20 cellular contexts compared by ENCODE assay signal in genomic region chr6:148405893-148406292, GRCh38.
DNase-seq lines count a peak whose midpoint lies in the region; ATAC-seq and TF ChIP-seq lines count a peak whose summit lies in the region.
"Had no signal": no experiment of that assay in that cellular context is flagged by ENCODE, and none has a peak within 500 bp of the region (broad histone marks: within the 10 kb centered on the region; RNA-seq: fewer than 3 reads in every experiment).

No MANE protein-coding gene starts in this region.

- H3K4me2 ChIP-seq in mammary epithelial cell (ENCODE audit: insufficient read depth, low read depth, low read length): no peak overlapping the region
- no peak overlapping the region for H3K4me2 ChIP-seq in smooth muscle cell

- no peaks in the 10 kb centered on the region for H3K27me3 Mint-ChIP-seq in MCF 10A (ENCODE audit: insufficient read depth, unreplicated experiment)

- no peak overlapping the region for H3K4me3 ChIP-seq in mammary epithelial cell (replicated peaks in 1 of 3; ENCODE audit: insufficient read depth in 1 of 3, low read depth in 2 of 3, low read length in 3 of 3)
- no peak overlapping the region for H3K4me3 ChIP-seq in thyroid gland (replicated peaks in 1 of 3)
- H3K4me3 ChIP-seq in smooth muscle cell: no peak overlapping the region
- H3K4me3 ChIP-seq: MG63 had no signal

- no peaks in the 10 kb centered on the region for H3K36me3 Mint-ChIP-seq in MCF 10A (ENCODE audit: insufficient read depth, unreplicated experiment)
- H3K36me3 Mint-ChIP-seq: activated naive CD8-positive, alpha-beta T cell treated with anti-CD3 and anti-CD28 coated beads, Interleukin-2, amount 10 ng/mL, durations not matched to agents 7 days and 5 days had no signal

- peak; percentile 49 for ATAC-seq in left lobe of liver
- ATAC-seq in HG02970 (IDR thresholded peaks at IDR 0.05; ENCODE audit: low FRiP score, unreplicated experiment): no peak

- peaks cover 8% of the 10 kb centered on the region for H3K9me3 Mint-ChIP-seq in MCF 10A (ENCODE audit: unreplicated experiment)
- H3K9me3 Mint-ChIP-seq: activated B cell treated with CpG ODN at 0.5 μM for 24 hours; activated naive CD8-positive, alpha-beta T cell treated with anti-CD3 and anti-CD28 coated beads, Interleukin-2, amount 10 ng/mL, durations not matched to agents 7 days and 5 days; nephron had no signal

- intact Hi-C loops in MCF 10A (cut with micrococcal nuclease): loop anchor here (5.0 kb wide), 1 partner anchor 36 kb away; no protein-coding TSS in a partner anchor
- intact Hi-C loops in mammary epithelial cell (cut with micrococcal nuclease): no loop called here
- intact Hi-C loops in thyroid gland (cut with DNase I): loop anchor here (10.0 kb wide), 1 partner anchor 49 kb away; no protein-coding TSS in a partner anchor

- H4K20me1 ChIP-seq in mammary epithelial cell (ENCODE audit: insufficient read depth, low read length) (no peaks in the 10 kb centered on the region), smooth muscle cell (ENCODE audit: low read depth) (no peaks in the 10 kb centered on the region)

- H3K9ac ChIP-seq in mammary epithelial cell (ENCODE audit: insufficient read depth, low read length) (no peak overlapping the region), smooth muscle cell (ENCODE audit: low read depth) (no peak overlapping the region)

- DNase-seq in MCF 10A (ENCODE audit: unreplicated experiment): no peak
- DNase-seq in mammary epithelial cell: no peak
- DNase-seq in left lobe of liver (ENCODE audit: low spot score): no peak
- peak; percentile 53 to 66 for DNase-seq in thyroid gland
- no peak for DNase-seq in smooth muscle cell (lab: John Stamatoyannopoulos, UW; ENCODE audit: unreplicated experiment)
- no peak for DNase-seq in KG1 (lab: John Stamatoyannopoulos, UW)
- DNase-seq: 8988T; activated B cell treated with CpG ODN at 0.5 μM for 24 hours; activated CD4-positive, alpha-beta T cell treated with anti-CD3 and anti-CD28 coated beads, Interleukin-2, amount 50 U/mL, for 48 hours; activated CD8-positive, alpha-beta memory T cell treated with anti-CD3 and anti-CD28 coated beads, Interleukin-2, amount 50 U/mL, for 48 hours; activated naive CD8-positive, alpha-beta T cell treated with anti-CD3 and anti-CD28 coated beads, Interleukin-2, amount 10 ng/mL, durations not matched to agents 7 days and 5 days; BE2C; Calu3; effector memory CD4-positive, alpha-beta T cell; glutamatergic neuron; MG63; NCI-H1436 treated with DMSO at 0.1 percent for 48 hours had no signal

- no peaks in the 10 kb centered on the region for H3F3A ChIP-seq in smooth muscle cell (ENCODE audit: low read depth)

- H3K79me2 ChIP-seq in mammary epithelial cell (ENCODE audit: insufficient read depth, low read length) (no peaks in the 10 kb centered on the region), smooth muscle cell (ENCODE audit: low read depth) (no peaks in the 10 kb centered on the region)

- 37% methylated on average over 2 of the region's 2 CpGs for WGBS in mammary epithelial cell (ENCODE audit: low coverage, missing lambda C conversion rate)
- 36 to 39% methylated on average over 2 of the region's 2 CpGs for WGBS in thyroid gland, 2 donors
- 97% methylated on average over 2 of the region's 2 CpGs for WGBS in smooth muscle cell (ENCODE audit: low lambda C conversion rate)

- H3K9me3 ChIP-seq in mammary epithelial cell (replicated peaks; ENCODE audit: insufficient read depth, low read length) (no peaks in the 10 kb centered on the region), thyroid gland (no peaks in the 10 kb centered on the region), smooth muscle cell (replicated peaks; ENCODE audit: low read depth) (no peaks in the 10 kb centered on the region)
- H3K9me3 ChIP-seq: BE2C, MG63 had no signal

- peak in 1 of 2 donors; percentile 40 for TF ChIP-seq POLR2A in thyroid gland (IDR thresholded peaks at IDR 0.05)

- H3K4me3 Mint-ChIP-seq in MCF 10A (ENCODE audit: unreplicated experiment): no peak overlapping the region
- H3K4me3 Mint-ChIP-seq: activated B cell treated with CpG ODN at 0.5 μM for 24 hours; activated naive CD8-positive, alpha-beta T cell treated with anti-CD3 and anti-CD28 coated beads, Interleukin-2, amount 10 ng/mL, durations not matched to agents 7 days and 5 days; nephron had no signal

- no peak overlapping the region for H2AFZ ChIP-seq in mammary epithelial cell (ENCODE audit: low read depth, low read length)
- no peak overlapping the region for H2AFZ ChIP-seq in smooth muscle cell (ENCODE audit: low read depth)

- H3K4me1 Mint-ChIP-seq in MCF 10A (ENCODE audit: insufficient read depth, unreplicated experiment): peaks cover 29% of the 10 kb centered on the region
- H3K4me1 Mint-ChIP-seq: activated B cell treated with CpG ODN at 0.5 μM for 24 hours; activated naive CD8-positive, alpha-beta T cell treated with anti-CD3 and anti-CD28 coated beads, Interleukin-2, amount 10 ng/mL, durations not matched to agents 7 days and 5 days had no signal

- CTCF ChIA-PET in MCF 10A (lab: Yijun Ruan, JAX) (no interaction called here), mammary epithelial cell (lab: Charles Lee; ENCODE audit: low non-redundant PET) (interaction anchor here (0.6 kb wide), 1 partner anchor 57 kb away, joined by 4 read pairs; no protein-coding TSS in a partner anchor)

- in situ Hi-C loops in mammary epithelial cell (cut with MboI; ENCODE audit: low sequenced_read_pairs in 2 of 2): no loop called here

- H3K27ac ChIP-seq in mammary epithelial cell (ENCODE audit: insufficient read depth, low read depth, low read length) (no peak overlapping the region), angular gyrus (ENCODE audit: low read depth, low read length) (peak overlapping the region; percentile 34), thyroid gland (peak overlapping the region; percentile 81 to 91 (median 87)), smooth muscle cell (ENCODE audit: low read depth) (no peak overlapping the region)

- TF ChIP-seq CTCF in MCF 10A (IDR thresholded peaks at IDR 0.05; ENCODE audit: unreplicated experiment): no peak
- no peak for TF ChIP-seq CTCF in mammary epithelial cell (conservative IDR thresholded peaks at IDR 0.05 in 1 of 2, IDR thresholded peaks at IDR 0.05 in 1 of 2; ENCODE audit: extremely low read depth in 1 of 2, insufficient read depth in 1 of 2, low read depth in 1 of 2, low read length in 2 of 2)
- TF ChIP-seq CTCF in thyroid gland (IDR thresholded peaks at IDR 0.05): no peak
- TF ChIP-seq CTCF in smooth muscle cell (IDR thresholded peaks at IDR 0.05; ENCODE audit: borderline replicate concordance, insufficient read depth, poor library complexity, severe bottlenecking): no peak

- H3K27me3 ChIP-seq in mammary epithelial cell (ENCODE audit: insufficient read depth, low read length): no peaks in the 10 kb centered on the region
- H3K27me3 ChIP-seq in thyroid gland: no peaks in the 10 kb centered on the region
- H3K27me3 ChIP-seq in smooth muscle cell (ENCODE audit: low read depth): no peaks in the 10 kb centered on the region
- H3K27me3 ChIP-seq: BE2C, MG63 had no signal

- H3K36me3 ChIP-seq in mammary epithelial cell (ENCODE audit: insufficient read depth, low read length): no peaks in the 10 kb centered on the region
- H3K36me3 ChIP-seq in thyroid gland: no peaks in the 10 kb centered on the region
- H3K36me3 ChIP-seq in smooth muscle cell (ENCODE audit: low read depth): no peaks in the 10 kb centered on the region
- H3K36me3 ChIP-seq: BE2C had no signal

- H3K4me1 ChIP-seq in mammary epithelial cell (ENCODE audit: insufficient read depth, low read length) (peaks cover 7% of the 10 kb centered on the region), thyroid gland (peaks cover 37 to 59% of the 10 kb centered on the region in 2 donors), smooth muscle cell (ENCODE audit: low read depth) (no peaks in the 10 kb centered on the region)
- H3K4me1 ChIP-seq: BE2C had no signal

- POLR2A ChIA-PET in MCF 10A (lab: Yijun Ruan, JAX): interaction anchor here (1.4 to 2.0 kb wide), 2 partner anchors 34 to 63 kb away, joined by 4 to 9 read pairs; partner anchors contain the start of gene SASH1

- BruUV-seq in MCF 10A (replicated peaks; lab: Mats Ljungman, UMichigan): no TSS peak
- no TSS peak for BruUV-seq in mammary epithelial cell (replicated peaks; lab: Mats Ljungman, UMichigan)

- peak overlapping the region; percentile 78 for H3K27ac Mint-ChIP-seq in MCF 10A (ENCODE audit: low read depth, unreplicated experiment)
- H3K27ac Mint-ChIP-seq: activated B cell treated with CpG ODN at 0.5 μM for 24 hours; activated naive CD8-positive, alpha-beta T cell treated with anti-CD3 and anti-CD28 coated beads, Interleukin-2, amount 10 ng/mL, durations not matched to agents 7 days and 5 days had no signal

- dilution Hi-C loops in mammary epithelial cell (cut with HindIII; ENCODE audit: low sequenced_read_pairs): no loop called here

Comparison
In these comparisons a context has a peak if more than half of its experiments do, and no peak if none do; other contexts are left out.
1. DNase-seq: peak in thyroid gland (2 of 2); none in MCF 10A (single experiment), mammary epithelial cell (single experiment), left lobe of liver (single experiment), smooth muscle cell (single experiment) and KG1 (single experiment).
2. H3K27ac ChIP-seq: peak in angular gyrus (single experiment) and thyroid gland (3 of 3); none in mammary epithelial cell (single experiment) and smooth muscle cell (single experiment).